Comparison of ENCODE assay signal across 15 cellular contexts in the genomic region with DNA sequence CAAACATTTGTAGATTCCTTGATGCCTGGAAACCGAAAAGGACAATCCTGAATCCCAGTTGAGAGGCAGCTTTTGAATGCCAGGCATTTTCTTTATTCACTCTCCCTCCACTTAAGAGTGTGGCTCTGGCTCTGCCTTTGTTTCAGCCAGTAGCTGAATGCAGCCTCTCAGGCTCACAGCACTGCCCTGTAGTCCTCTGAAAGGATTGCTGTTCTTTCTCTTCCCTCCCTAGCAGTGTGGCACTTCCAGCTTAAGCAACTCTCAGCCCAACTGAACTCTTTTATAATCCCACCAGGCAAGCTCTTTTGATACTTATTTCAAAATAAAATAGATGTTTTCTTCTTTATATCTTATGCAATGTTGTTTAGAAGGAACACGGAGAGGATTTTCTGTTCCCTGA.
A peak's percentile ranks its signal among the peaks of the same experiment; 100 is the strongest.
DNase-seq lines count a peak whose midpoint lies in the region; ATAC-seq and TF ChIP-seq lines count a peak whose summit lies in the region.
"Had no signal": no experiment of that assay in that cellular context is flagged by ENCODE, and none has a peak within 500 bp of the region (broad histone marks: within the 10 kb centered on the region; RNA-seq: fewer than 3 reads in every experiment).

No MANE protein-coding gene starts in this region.

- H3K4me3 ChIP-seq in esophagus muscularis mucosa (no peak overlapping the region), lower lobe of right lung (no peak overlapping the region), vagina (no peak overlapping the region)
- H3K4me3 ChIP-seq: skin epidermis had no signal

- TF ChIP-seq POLR2A in esophagus muscularis mucosa (IDR thresholded peaks at IDR 0.05; ENCODE audit: low read depth) (no peak), vagina (IDR thresholded peaks at IDR 0.05) (no peak)

- intact Hi-C loops in esophagus muscularis mucosa (cut with DNase I), result loop anchor here (5.0 kb wide), 1 partner anchor 336 kb away; no protein-coding TSS in a partner anchor
- intact Hi-C loops in lower lobe of right lung (cut with DNase I), result no loop called here
- intact Hi-C loops in vagina (cut with DNase I), result loop anchor here (10.0 kb wide), 1 partner anchor 416 kb away; the partner anchor contains the start of gene GJA1
- intact Hi-C loops in posterior vena cava (cut with DNase I), result no loop called here

- H3K4me1 ChIP-seq in esophagus muscularis mucosa (peaks cover 2 to 23% (median 9%) of the 10 kb centered on the region in 4 donors), lower lobe of right lung (no peaks in the 10 kb centered on the region), vagina (peaks cover 26% of the 10 kb centered on the region)

- peak; percentile 21 for DNase-seq in NCI-H82 (lab: John Stamatoyannopoulos, UW)
- no peak for DNase-seq in NCI-H82 treated with DMSO at 0.1 percent for 48 hours (lab: John Stamatoyannopoulos, UW; ENCODE audit: unreplicated experiment)
- no peak for DNase-seq in esophagus muscularis mucosa (ENCODE audit: extremely low spot score)
- no peak for DNase-seq in lower lobe of right lung
- no peak for DNase-seq in vagina (ENCODE audit: extremely low spot score in 2 of 2)
- DNase-seq in posterior vena cava (ENCODE audit: low spot score), result no peak
- no peak for DNase-seq in stimulated activated CD4-positive, alpha-beta T cell treated with anti-CD3 and anti-CD28 coated beads, Interleukin-1b, Interleukin-23, amount 100 ng/mL, for 48 hours
- DNase-seq: 8988T; activated CD8-positive, alpha-beta T cell treated with anti-CD3 and anti-CD28 coated beads for 36 hours; activated gamma-delta T cell; Caco-2; naive B cell; PC-3 had no signal

- H3K36me3 ChIP-seq in esophagus muscularis mucosa, result no peaks in the 10 kb centered on the region
- H3K36me3 ChIP-seq in lower lobe of right lung, result no peaks in the 10 kb centered on the region
- H3K36me3 ChIP-seq in vagina, result no peaks in the 10 kb centered on the region

- H3K27ac ChIP-seq in esophagus muscularis mucosa (replicated peaks in 1 of 4) (peak overlapping the region in 3 of 4 donors; percentile 5 to 13 (median 12)), lower lobe of right lung (no peak overlapping the region), vagina (peak overlapping the region; percentile 56)

- WGBS in esophagus muscularis mucosa, result 52% methylated on average over 2 of the region's 2 CpGs

- TF ChIP-seq EP300 in esophagus muscularis mucosa (IDR thresholded peaks at IDR 0.05), result no peak

- H3K27me3 ChIP-seq in esophagus muscularis mucosa, result no peaks in the 10 kb centered on the region
- H3K27me3 ChIP-seq in lower lobe of right lung (ENCODE audit: low read depth), result no peaks in the 10 kb centered on the region
- H3K27me3 ChIP-seq in vagina, result no peaks in the 10 kb centered on the region

- ATAC-seq in lower lobe of right lung (peak; percentile 68 to 80), HG03097 (IDR thresholded peaks at IDR 0.05; ENCODE audit: low FRiP score, unreplicated experiment) (no peak)
- ATAC-seq: activated CD8-positive, alpha-beta T cell treated with anti-CD3 and anti-CD28 coated beads for 36 hours; PC-3 had no signal

- TF ChIP-seq CTCF in esophagus muscularis mucosa (IDR thresholded peaks at IDR 0.05) (no peak), lower lobe of right lung (IDR thresholded peaks at IDR 0.05) (no peak), vagina (IDR thresholded peaks at IDR 0.05) (no peak)

- H3K9me3 ChIP-seq in esophagus muscularis mucosa (no peaks in the 10 kb centered on the region), lower lobe of right lung (no peaks in the 10 kb centered on the region), vagina (no peaks in the 10 kb centered on the region)
- H3K9me3 ChIP-seq: Caco-2 had no signal

Comparison
In these comparisons a context has a peak if more than half of its experiments do, and no peak if none do; other contexts are left out.
1. intact Hi-C loops: an anchor here in esophagus muscularis mucosa (5.0 kb wide) and vagina (10.0 kb wide); none called in lower lobe of right lung and posterior vena cava.